1 cellular context compared by ENCODE assay signal in the genomic region with DNA sequence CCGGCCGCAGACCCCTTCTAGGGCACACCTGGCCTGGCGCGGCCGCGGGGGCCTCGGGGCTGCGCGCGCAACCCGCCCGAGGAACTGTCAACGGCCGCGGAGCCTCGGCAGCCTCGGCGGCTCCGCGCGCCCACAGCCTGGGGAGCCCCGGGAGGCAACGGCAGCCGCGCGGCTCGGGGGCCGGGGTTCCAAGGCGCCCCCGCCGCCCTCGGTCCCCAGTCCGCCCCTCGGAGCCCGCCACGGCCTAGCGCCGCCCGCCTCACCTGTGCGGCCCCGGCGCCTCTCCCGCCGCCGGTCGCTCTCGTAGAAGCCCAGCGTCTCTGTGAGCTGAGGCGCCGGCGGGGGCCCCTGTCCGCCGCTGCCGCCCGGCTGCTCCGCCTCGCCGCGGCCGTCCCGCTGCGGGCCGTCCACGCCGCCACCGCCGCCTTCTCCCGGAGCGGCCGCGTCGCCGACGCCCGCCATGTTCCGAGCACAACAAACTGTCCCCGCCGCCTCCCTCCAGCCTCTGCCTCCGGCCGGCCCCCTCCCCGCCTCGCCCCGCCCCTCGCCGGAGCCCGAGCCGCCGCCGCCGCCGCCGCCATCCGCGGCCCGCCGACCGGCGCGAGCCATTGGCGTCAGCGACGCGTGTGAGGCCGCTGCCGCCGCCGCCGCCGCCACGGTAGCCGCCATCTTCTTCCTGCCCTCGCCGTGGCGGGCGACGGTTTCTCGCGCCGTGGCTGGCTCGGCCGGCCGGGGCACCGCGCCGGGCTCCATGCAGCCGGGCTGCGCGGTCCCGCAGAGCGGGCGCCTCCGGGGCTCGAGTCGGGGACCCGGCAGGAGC.
TF ChIP-seq lines count a peak whose summit lies in the region.

A gene with protein sequence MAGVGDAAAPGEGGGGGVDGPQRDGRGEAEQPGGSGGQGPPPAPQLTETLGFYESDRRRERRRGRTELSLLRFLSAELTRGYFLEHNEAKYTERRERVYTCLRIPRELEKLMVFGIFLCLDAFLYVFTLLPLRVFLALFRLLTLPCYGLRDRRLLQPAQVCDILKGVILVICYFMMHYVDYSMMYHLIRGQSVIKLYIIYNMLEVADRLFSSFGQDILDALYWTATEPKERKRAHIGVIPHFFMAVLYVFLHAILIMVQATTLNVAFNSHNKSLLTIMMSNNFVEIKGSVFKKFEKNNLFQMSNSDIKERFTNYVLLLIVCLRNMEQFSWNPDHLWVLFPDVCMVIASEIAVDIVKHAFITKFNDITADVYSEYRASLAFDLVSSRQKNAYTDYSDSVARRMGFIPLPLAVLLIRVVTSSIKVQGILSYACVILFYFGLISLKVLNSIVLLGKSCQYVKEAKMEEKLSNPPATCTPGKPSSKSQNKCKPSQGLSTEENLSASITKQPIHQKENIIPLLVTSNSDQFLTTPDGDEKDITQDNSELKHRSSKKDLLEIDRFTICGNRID (minus strand): TSS at position 476 of the 820 bp plus-strand sequence. CDS start 14 bp downstream, at position 462.

TF ChIP-seq in GM12878, 131 proteins besides CTCF, POLR2A, EP300 and RAD21 (continued from another document):
- TF ChIP-seq, protein P1, sequence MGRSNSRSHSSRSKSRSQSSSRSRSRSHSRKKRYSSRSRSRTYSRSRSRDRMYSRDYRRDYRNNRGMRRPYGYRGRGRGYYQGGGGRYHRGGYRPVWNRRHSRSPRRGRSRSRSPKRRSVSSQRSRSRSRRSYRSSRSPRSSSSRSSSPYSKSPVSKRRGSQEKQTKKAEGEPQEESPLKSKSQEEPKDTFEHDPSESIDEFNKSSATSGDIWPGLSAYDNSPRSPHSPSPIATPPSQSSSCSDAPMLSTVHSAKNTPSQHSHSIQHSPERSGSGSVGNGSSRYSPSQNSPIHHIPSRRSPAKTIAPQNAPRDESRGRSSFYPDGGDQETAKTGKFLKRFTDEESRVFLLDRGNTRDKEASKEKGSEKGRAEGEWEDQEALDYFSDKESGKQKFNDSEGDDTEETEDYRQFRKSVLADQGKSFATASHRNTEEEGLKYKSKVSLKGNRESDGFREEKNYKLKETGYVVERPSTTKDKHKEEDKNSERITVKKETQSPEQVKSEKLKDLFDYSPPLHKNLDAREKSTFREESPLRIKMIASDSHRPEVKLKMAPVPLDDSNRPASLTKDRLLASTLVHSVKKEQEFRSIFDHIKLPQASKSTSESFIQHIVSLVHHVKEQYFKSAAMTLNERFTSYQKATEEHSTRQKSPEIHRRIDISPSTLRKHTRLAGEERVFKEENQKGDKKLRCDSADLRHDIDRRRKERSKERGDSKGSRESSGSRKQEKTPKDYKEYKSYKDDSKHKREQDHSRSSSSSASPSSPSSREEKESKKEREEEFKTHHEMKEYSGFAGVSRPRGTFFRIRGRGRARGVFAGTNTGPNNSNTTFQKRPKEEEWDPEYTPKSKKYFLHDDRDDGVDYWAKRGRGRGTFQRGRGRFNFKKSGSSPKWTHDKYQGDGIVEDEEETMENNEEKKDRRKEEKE (IDR thresholded peaks at IDR 0.05): no peak
- TF ChIP-seq SRF (IDR thresholded peaks at IDR 0.05; ENCODE audit: low read depth in 2 of 2, low read length in 2 of 2) (no peak), ASH2L (IDR thresholded peaks at IDR 0.05; ENCODE audit: borderline replicate concordance, low read depth) (peak; percentile 62; the same call in 1 of the 2 replicates), STAT1 (conservative IDR thresholded peaks at IDR 0.05) (no peak), SREBF1 (IDR thresholded peaks at IDR 0.05; ENCODE audit: low read length) (no peak), CREB1 (IDR thresholded peaks at IDR 0.05; ENCODE audit: low read depth) (peak; percentile 94), ATF7 (IDR thresholded peaks at IDR 0.05; ENCODE audit: low read depth) (no peak), SREBF2 (IDR thresholded peaks at IDR 0.05; ENCODE audit: low read length) (no peak), ESRRA (IDR thresholded peaks at IDR 0.05; ENCODE audit: low read length) (no peak), MTA2 (IDR thresholded peaks at IDR 0.05; ENCODE audit: low read depth) (no peak), PAX5 (IDR thresholded peaks at IDR 0.05; ENCODE audit: borderline replicate concordance, low read depth, low read length) (no peak), CBFB (IDR thresholded peaks at IDR 0.05; ENCODE audit: low read depth) (no peak), KDM1A (IDR thresholded peaks at IDR 0.05; ENCODE audit: borderline replicate concordance) (no peak), PML (IDR thresholded peaks at IDR 0.05; ENCODE audit: low read length) (no peak), NFYA (IDR thresholded peaks at IDR 0.05; ENCODE audit: borderline replicate concordance, low read depth, low read length) (no peak), RBBP5 (conservative IDR thresholded peaks at IDR 0.05) (no peak), CHD1 (IDR thresholded peaks at IDR 0.05; ENCODE audit: low read depth, low read length) (no peak), ZSCAN29 (IDR thresholded peaks at IDR 0.05) (0 out of 2 replicates have a peak, but pooled peaks have one; percentile 68), ZNF217 (IDR thresholded peaks at IDR 0.05) (no peak), FOXM1 (IDR thresholded peaks at IDR 0.05; ENCODE audit: low read depth, low read length) (no peak), IKZF1 (conservative IDR thresholded peaks at IDR 0.05) (peak; percentile 63), JUNB (IDR thresholded peaks at IDR 0.05) (no peak), HDAC6 (IDR thresholded peaks at IDR 0.05; ENCODE audit: unreplicated experiment) (no peak), EED (IDR thresholded peaks at IDR 0.05; ENCODE audit: low read depth) (no peak), CHD2 (IDR thresholded peaks at IDR 0.05; ENCODE audit: borderline replicate concordance, low read depth, low read length) (no peak), NR2F1 (conservative IDR thresholded peaks at IDR 0.05) (peak; percentile 39), SMARCA5 (IDR thresholded peaks at IDR 0.05) (peak; percentile 68; the same call in 1 of the 2 replicates), SUPT20H (IDR thresholded peaks at IDR 0.05; ENCODE audit: borderline replicate concordance, control insufficient read depth, low read depth, low read length) (no peak), CHD4 (IDR thresholded peaks at IDR 0.05) (no peak), RUNX3 (IDR thresholded peaks at IDR 0.05; ENCODE audit: low read length) (no peak), MYB (IDR thresholded peaks at IDR 0.05; ENCODE audit: borderline replicate concordance, low read depth, low read length) (no peak), TAF1 (IDR thresholded peaks at IDR 0.05; ENCODE audit: borderline replicate concordance, low read depth, low read length) (peak; percentile 30; the same call in 1 of the 2 replicates), BACH1 (IDR thresholded peaks at IDR 0.05; ENCODE audit: borderline replicate concordance) (peak; percentile 55)
- TF ChIP-seq, protein P2, sequence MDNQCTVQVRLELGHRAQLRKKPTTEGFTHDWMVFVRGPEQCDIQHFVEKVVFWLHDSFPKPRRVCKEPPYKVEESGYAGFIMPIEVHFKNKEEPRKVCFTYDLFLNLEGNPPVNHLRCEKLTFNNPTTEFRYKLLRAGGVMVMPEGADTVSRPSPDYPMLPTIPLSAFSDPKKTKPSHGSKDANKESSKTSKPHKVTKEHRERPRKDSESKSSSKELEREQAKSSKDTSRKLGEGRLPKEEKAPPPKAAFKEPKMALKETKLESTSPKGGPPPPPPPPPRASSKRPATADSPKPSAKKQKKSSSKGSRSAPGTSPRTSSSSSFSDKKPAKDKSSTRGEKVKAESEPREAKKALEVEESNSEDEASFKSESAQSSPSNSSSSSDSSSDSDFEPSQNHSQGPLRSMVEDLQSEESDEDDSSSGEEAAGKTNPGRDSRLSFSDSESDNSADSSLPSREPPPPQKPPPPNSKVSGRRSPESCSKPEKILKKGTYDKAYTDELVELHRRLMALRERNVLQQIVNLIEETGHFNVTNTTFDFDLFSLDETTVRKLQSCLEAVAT (IDR thresholded peaks at IDR 0.05): no peak
- TF ChIP-seq, protein P3, sequence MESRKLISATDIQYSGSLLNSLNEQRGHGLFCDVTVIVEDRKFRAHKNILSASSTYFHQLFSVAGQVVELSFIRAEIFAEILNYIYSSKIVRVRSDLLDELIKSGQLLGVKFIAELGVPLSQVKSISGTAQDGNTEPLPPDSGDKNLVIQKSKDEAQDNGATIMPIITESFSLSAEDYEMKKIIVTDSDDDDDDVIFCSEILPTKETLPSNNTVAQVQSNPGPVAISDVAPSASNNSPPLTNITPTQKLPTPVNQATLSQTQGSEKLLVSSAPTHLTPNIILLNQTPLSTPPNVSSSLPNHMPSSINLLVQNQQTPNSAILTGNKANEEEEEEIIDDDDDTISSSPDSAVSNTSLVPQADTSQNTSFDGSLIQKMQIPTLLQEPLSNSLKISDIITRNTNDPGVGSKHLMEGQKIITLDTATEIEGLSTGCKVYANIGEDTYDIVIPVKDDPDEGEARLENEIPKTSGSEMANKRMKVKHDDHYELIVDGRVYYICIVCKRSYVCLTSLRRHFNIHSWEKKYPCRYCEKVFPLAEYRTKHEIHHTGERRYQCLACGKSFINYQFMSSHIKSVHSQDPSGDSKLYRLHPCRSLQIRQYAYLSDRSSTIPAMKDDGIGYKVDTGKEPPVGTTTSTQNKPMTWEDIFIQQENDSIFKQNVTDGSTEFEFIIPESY (IDR thresholded peaks at IDR 0.05): no peak
- TF ChIP-seq, protein P4, sequence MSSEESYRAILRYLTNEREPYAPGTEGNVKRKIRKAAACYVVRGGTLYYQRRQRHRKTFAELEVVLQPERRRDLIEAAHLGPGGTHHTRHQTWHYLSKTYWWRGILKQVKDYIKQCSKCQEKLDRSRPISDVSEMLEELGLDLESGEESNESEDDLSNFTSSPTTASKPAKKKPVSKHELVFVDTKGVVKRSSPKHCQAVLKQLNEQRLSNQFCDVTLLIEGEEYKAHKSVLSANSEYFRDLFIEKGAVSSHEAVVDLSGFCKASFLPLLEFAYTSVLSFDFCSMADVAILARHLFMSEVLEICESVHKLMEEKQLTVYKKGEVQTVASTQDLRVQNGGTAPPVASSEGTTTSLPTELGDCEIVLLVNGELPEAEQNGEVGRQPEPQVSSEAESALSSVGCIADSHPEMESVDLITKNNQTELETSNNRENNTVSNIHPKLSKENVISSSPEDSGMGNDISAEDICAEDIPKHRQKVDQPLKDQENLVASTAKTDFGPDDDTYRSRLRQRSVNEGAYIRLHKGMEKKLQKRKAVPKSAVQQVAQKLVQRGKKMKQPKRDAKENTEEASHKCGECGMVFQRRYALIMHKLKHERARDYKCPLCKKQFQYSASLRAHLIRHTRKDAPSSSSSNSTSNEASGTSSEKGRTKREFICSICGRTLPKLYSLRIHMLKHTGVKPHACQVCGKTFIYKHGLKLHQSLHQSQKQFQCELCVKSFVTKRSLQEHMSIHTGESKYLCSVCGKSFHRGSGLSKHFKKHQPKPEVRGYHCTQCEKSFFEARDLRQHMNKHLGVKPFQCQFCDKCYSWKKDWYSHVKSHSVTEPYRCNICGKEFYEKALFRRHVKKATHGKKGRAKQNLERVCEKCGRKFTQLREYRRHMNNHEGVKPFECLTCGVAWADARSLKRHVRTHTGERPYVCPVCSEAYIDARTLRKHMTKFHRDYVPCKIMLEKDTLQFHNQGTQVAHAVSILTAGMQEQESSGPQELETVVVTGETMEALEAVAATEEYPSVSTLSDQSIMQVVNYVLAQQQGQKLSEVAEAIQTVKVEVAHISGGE (CRISPR knock-in tag; IDR thresholded peaks at IDR 0.05): no peak
- TF ChIP-seq, protein P5, sequence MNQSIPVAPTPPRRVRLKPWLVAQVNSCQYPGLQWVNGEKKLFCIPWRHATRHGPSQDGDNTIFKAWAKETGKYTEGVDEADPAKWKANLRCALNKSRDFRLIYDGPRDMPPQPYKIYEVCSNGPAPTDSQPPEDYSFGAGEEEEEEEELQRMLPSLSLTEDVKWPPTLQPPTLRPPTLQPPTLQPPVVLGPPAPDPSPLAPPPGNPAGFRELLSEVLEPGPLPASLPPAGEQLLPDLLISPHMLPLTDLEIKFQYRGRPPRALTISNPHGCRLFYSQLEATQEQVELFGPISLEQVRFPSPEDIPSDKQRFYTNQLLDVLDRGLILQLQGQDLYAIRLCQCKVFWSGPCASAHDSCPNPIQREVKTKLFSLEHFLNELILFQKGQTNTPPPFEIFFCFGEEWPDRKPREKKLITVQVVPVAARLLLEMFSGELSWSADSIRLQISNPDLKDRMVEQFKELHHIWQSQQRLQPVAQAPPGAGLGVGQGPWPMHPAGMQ (IDR thresholded peaks at IDR 0.05; ENCODE audit: borderline replicate concordance): no peak
- TF ChIP-seq, protein P6, sequence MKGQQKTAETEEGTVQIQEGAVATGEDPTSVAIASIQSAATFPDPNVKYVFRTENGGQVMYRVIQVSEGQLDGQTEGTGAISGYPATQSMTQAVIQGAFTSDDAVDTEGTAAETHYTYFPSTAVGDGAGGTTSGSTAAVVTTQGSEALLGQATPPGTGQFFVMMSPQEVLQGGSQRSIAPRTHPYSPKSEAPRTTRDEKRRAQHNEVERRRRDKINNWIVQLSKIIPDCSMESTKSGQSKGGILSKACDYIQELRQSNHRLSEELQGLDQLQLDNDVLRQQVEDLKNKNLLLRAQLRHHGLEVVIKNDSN (IDR thresholded peaks at IDR 0.05; ENCODE audit: borderline replicate concordance, extremely low read length, insufficient read depth, low read depth, low read length): no peak
